25 cellular contexts compared by ENCODE assay signal in genomic region chr6:22783921-22784320, GRCh38.
"Had no signal": no experiment of that assay in that cellular context is flagged by ENCODE, and none has a peak within 500 bp of the region (broad histone marks: within the 10 kb centered on the region; RNA-seq: fewer than 3 reads in every experiment).

No MANE protein-coding gene starts in this region.

- H3K4me3 Mint-ChIP-seq: activated B cell treated with CpG ODN at 0.5 μM for 24 hours; activated CD8-positive, alpha-beta T cell treated with anti-CD3 and anti-CD28 coated beads for 36 hours; activated naive CD4-positive, alpha-beta T cell treated with anti-CD3 and anti-CD28 coated beads, Interleukin-2, amount 50 U/mL, for 24 hours; activated T-cell treated with anti-CD3 and anti-CD28 coated beads, Interleukin-2, amount 50 U/mL, for 4 hours; natural killer cell treated with Interleukin-12 subunit alpha and Interleukin-12 subunit beta and Interleukin-15 and Interleukin-18, amount 100 ng/mL, for 72 hours; T-helper 2 cell treated with Interferon-gamma antibody and Interleukin-4, amounts not matched to agents 5 μg/mL and 100 μg/mL, for 36 hours had no signal

- H3K4me3 ChIP-seq: esophagus squamous epithelium, heart left ventricle, pancreas, sigmoid colon, stomach, thoracic aorta had no signal

- FAIRE-seq: endothelial cell of umbilical vein, islet of Langerhans, pancreas had no signal

- H3K27ac ChIP-seq: brain microvascular endothelial cell, esophagus squamous epithelium, heart left ventricle, pancreas, stomach, thoracic aorta had no signal

- H3K36me3 Mint-ChIP-seq: activated naive CD4-positive, alpha-beta T cell treated with anti-CD3 and anti-CD28 coated beads, Interleukin-2, amount 50 U/mL, for 24 hours had no signal

- H3K36me3 ChIP-seq: brain microvascular endothelial cell, esophagus squamous epithelium, heart left ventricle, pancreas, sigmoid colon, stomach, thoracic aorta had no signal

- H3K27me3 Mint-ChIP-seq: activated B cell treated with CpG ODN at 0.5 μM for 24 hours; activated CD8-positive, alpha-beta T cell treated with anti-CD3 and anti-CD28 coated beads for 36 hours; activated naive CD4-positive, alpha-beta T cell treated with anti-CD3 and anti-CD28 coated beads, Interleukin-2, amount 50 U/mL, for 24 hours; natural killer cell treated with Interleukin-12 subunit alpha and Interleukin-12 subunit beta and Interleukin-15 and Interleukin-18, amount 100 ng/mL, for 72 hours had no signal

- ATAC-seq: activated CD8-positive, alpha-beta T cell treated with anti-CD3 and anti-CD28 coated beads for 36 hours; activated T-cell treated with anti-CD3 and anti-CD28 coated beads, Interleukin-2, amount 50 U/mL, for 4 hours; heart left ventricle; left colon; natural killer cell treated with Interleukin-12 subunit alpha and Interleukin-12 subunit beta and Interleukin-15 and Interleukin-18, amount 100 ng/mL, for 72 hours; pancreas had no signal

- H3K4me1 Mint-ChIP-seq: activated B cell treated with CpG ODN at 0.5 μM for 24 hours; activated naive CD4-positive, alpha-beta T cell treated with anti-CD3 and anti-CD28 coated beads, Interleukin-2, amount 50 U/mL, for 24 hours had no signal

- DNase-seq: activated B cell treated with CpG ODN at 0.5 μM for 24 hours; activated CD4-positive, alpha-beta T cell treated with anti-CD3 and anti-CD28 coated beads for 48 hours; activated CD8-positive, alpha-beta T cell treated with anti-CD3 and anti-CD28 coated beads for 36 hours; activated effector memory CD4-positive, alpha-beta T cell treated with Interleukin-2 at 50 U/mL for 16 hours; activated T-cell treated with anti-CD3 and anti-CD28 coated beads, Interleukin-2, amount 50 U/mL, for 4 hours; cortex of kidney; effector CD4-positive, alpha-beta T cell; esophagus squamous epithelium; foreskin melanocyte; heart left ventricle; left colon; mammary epithelial cell; pancreas; sigmoid colon; stimulated activated CD4-positive, alpha-beta T cell treated with anti-CD3 and anti-CD28 coated beads, Interleukin-12 subunit alpha, Interleukin-12 subunit beta, amount 100 ng/mL, for 4 hours; stimulated activated CD4-positive, alpha-beta T cell treated with anti-CD3 and anti-CD28 coated beads, Interleukin-2, amount 100 ng/mL, for 24 hours; stomach; SW 1271 had no signal

- H3K27me3 ChIP-seq: brain microvascular endothelial cell, esophagus squamous epithelium, heart left ventricle, pancreas, sigmoid colon, stomach had no signal

- H3K27ac Mint-ChIP-seq: activated B cell treated with CpG ODN at 0.5 μM for 24 hours; activated CD8-positive, alpha-beta T cell treated with anti-CD3 and anti-CD28 coated beads for 36 hours; activated naive CD4-positive, alpha-beta T cell treated with anti-CD3 and anti-CD28 coated beads, Interleukin-2, amount 50 U/mL, for 24 hours; natural killer cell treated with Interleukin-12 subunit alpha and Interleukin-12 subunit beta and Interleukin-15 and Interleukin-18, amount 100 ng/mL, for 72 hours; T-helper 2 cell treated with Interferon-gamma antibody and Interleukin-4, amounts not matched to agents 5 μg/mL and 100 μg/mL, for 36 hours had no signal

- H3K4me1 ChIP-seq: esophagus squamous epithelium, pancreas, stomach had no signal

- H3K9me3 ChIP-seq: pancreas had no signal
